21 cellular contexts compared by ENCODE assay signal in genomic region chr2:229193281-229193680, GRCh38.
DNase-seq lines count a peak whose midpoint lies in the region.
"Had no signal": no experiment of that assay in that cellular context is flagged by ENCODE, and none has a peak within 500 bp of the region (broad histone marks: within the 10 kb centered on the region; RNA-seq: fewer than 3 reads in every experiment).

No MANE protein-coding gene starts in this region.

- no peaks in the 10 kb centered on the region for H3K36me3 ChIP-seq in trophoblast cell (ENCODE audit: control insufficient read depth in 1 of 2, insufficient read depth in 2 of 2, low read length in 2 of 2)
- H3K36me3 ChIP-seq: BE2C, BLaER1 had no signal

- peak overlapping the region; percentile 23 for H3K18ac ChIP-seq in trophoblast cell (ENCODE audit: low read length)

- H3K4me2 ChIP-seq in trophoblast cell (ENCODE audit: low read length): no peak overlapping the region
- H3K4me2 ChIP-seq: A549, BLaER1 had no signal

- no CpG with 5 or more reads among the region's 3 CpGs for WGBS in trophoblast cell (ENCODE audit: extremely low coverage, insufficient coverage, insufficient read length)

- no peaks in the 10 kb centered on the region for H3K79me1 ChIP-seq in trophoblast cell (ENCODE audit: low read length)

- H3K23ac ChIP-seq in trophoblast cell (ENCODE audit: low read length): no peak overlapping the region

- H4K12ac ChIP-seq in trophoblast cell (ENCODE audit: low read depth, low read length): no peak overlapping the region

- H3K4me3 ChIP-seq in trophoblast cell (ENCODE audit: low read depth, low read length): no peak overlapping the region
- H3K4me3 ChIP-seq: A549, BLaER1 had no signal

- no peak overlapping the region for H3K4ac ChIP-seq in trophoblast cell (ENCODE audit: low read depth, low read length)

- no peak overlapping the region for H2AK5ac ChIP-seq in trophoblast cell (ENCODE audit: low read length)

- H4K91ac ChIP-seq in trophoblast cell (ENCODE audit: low read depth, low read length): no peak overlapping the region

- H2BK5ac ChIP-seq in trophoblast cell (ENCODE audit: low read depth, low read length, poor library complexity): no peak overlapping the region

- DNase-seq in ELR (ENCODE audit: low read depth) (peak; percentile 17), RPMI7951 (ENCODE audit: low read depth) (peak; percentile 72), trophoblast cell (no peak)
- no peak for DNase-seq in activated CD4-positive, alpha-beta T cell treated with anti-CD3 and anti-CD28 coated beads, Interleukin-2, amount 50 U/mL, for 4 hours
- no peak for DNase-seq in activated CD4-positive, alpha-beta T cell treated with anti-CD3 and anti-CD28 coated beads for 4 hours
- DNase-seq: BE2C; C1 segment of cervical spinal cord; CD4-positive, alpha-beta memory T cell; CD4-positive, CD25-positive, alpha-beta regulatory T cell; CD8-positive, alpha-beta memory T cell; COR-L47; DMS 273 treated with DMSO at 0.1 percent for 48 hours; DMS153; DMS53; DMS79; DND-41; EL; GF-D8 had no signal

- no peaks in the 10 kb centered on the region for H3K79me2 ChIP-seq in trophoblast cell (ENCODE audit: control insufficient read depth, insufficient read depth, low read length, poor library complexity)

- no peak overlapping the region for H3K9ac ChIP-seq in trophoblast cell (ENCODE audit: low read length)
- H3K9ac ChIP-seq: BLaER1 had no signal

- H3K27me3 ChIP-seq in trophoblast cell (ENCODE audit: insufficient read depth, low read length): no peaks in the 10 kb centered on the region
- H3K27me3 ChIP-seq: BE2C, BLaER1 had no signal

- H2BK120ac ChIP-seq in trophoblast cell (ENCODE audit: insufficient read depth, low read length, poor library complexity): no peak overlapping the region

- H2BK12ac ChIP-seq in trophoblast cell (ENCODE audit: low read length): no peak overlapping the region

- H2AFZ ChIP-seq in trophoblast cell (ENCODE audit: insufficient read depth, low read length, poor library complexity): no peak overlapping the region

- no peak overlapping the region for H3K14ac ChIP-seq in trophoblast cell (ENCODE audit: low read length)

- H3K9me3 ChIP-seq in trophoblast cell (ENCODE audit: insufficient read depth, low read depth, low read length): no peaks in the 10 kb centered on the region
- H3K9me3 ChIP-seq: A549, BE2C, BLaER1 had no signal

- H4K8ac ChIP-seq in trophoblast cell (ENCODE audit: low read depth, low read length): no peak overlapping the region

- no peaks in the 10 kb centered on the region for H3K4me1 ChIP-seq in trophoblast cell (ENCODE audit: control insufficient read depth in 1 of 2, insufficient read depth in 2 of 2, low read length in 2 of 2)
- H3K4me1 ChIP-seq: A549, BE2C, BLaER1 had no signal

- H3K27ac ChIP-seq in trophoblast cell (ENCODE audit: low read depth, low read length): no peak overlapping the region
- H3K27ac ChIP-seq: 22Rv1, A549, BLaER1 had no signal

Comparison
In these comparisons a context has a peak if more than half of its experiments do, and no peak if none do; other contexts are left out.
1. DNase-seq: peak in ELR (single experiment) and RPMI7951 (single experiment); none in trophoblast cell (0 of 2), activated CD4-positive, alpha-beta T cell treated with anti-CD3 and anti-CD28 coated beads, Interleukin-2, amount 50 U/mL, for 4 hours (0 of 2) and activated CD4-positive, alpha-beta T cell treated with anti-CD3 and anti-CD28 coated beads for 4 hours (0 of 2).